In the genomic region with DNA sequence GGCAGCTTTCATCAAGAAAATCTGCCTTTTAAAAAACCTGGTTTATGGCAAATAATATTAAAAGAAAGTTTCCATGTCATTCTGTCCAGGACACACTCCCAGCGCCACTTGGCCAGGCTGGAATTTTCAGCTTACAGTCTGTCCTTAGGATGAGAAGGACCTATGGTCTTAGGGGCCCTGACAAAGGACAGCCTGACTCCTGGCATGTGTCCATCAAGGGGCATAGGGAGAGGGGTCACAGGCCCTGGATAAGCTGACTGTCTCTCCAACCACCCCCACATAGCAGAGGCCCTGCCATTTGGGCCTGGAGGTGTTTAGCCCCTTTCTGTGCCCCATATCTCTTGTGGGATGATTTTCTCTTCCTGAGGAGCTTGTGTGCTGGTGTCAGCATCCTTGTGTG, we compare ENCODE assay signal across 32 cellular contexts.
"Had no signal": no experiment of that assay in that cellular context is flagged by ENCODE, and none has a peak within 500 bp of the region (broad histone marks: within the 10 kb centered on the region; RNA-seq: fewer than 3 reads in every experiment).

No MANE protein-coding gene starts in this region.

- H3K27me3 Mint-ChIP-seq: activated CD8-positive, alpha-beta T cell treated with anti-CD3 and anti-CD28 coated beads for 36 hours; activated naive CD4-positive, alpha-beta T cell treated with anti-CD3 and anti-CD28 coated beads, Interleukin-2, amount 10 ng/mL, durations not matched to agents 7 days and 5 days had no signal

- H3K9me3 Mint-ChIP-seq: activated B cell treated with CpG ODN at 0.5 μM for 24 hours; activated CD8-positive, alpha-beta T cell treated with anti-CD3 and anti-CD28 coated beads for 36 hours; central memory CD8-positive, alpha-beta T cell; T-cell had no signal

- H3K4me1 Mint-ChIP-seq: central memory CD8-positive, alpha-beta T cell had no signal

- H3K4me3 ChIP-seq: Peyer's patch had no signal

- H3K4me3 Mint-ChIP-seq: activated B cell treated with CpG ODN at 0.5 μM for 24 hours; activated CD8-positive, alpha-beta T cell treated with anti-CD3 and anti-CD28 coated beads for 36 hours; activated naive CD4-positive, alpha-beta T cell treated with anti-CD3 and anti-CD28 coated beads, Interleukin-2, amount 10 ng/mL, durations not matched to agents 7 days and 5 days; central memory CD8-positive, alpha-beta T cell; T-cell had no signal

- ATAC-seq: activated CD8-positive, alpha-beta T cell treated with anti-CD3 and anti-CD28 coated beads for 36 hours; PC-3; SK-N-SH treated with all-trans-retinoic acid at 6 μM for 48 hours; T-cell had no signal

- H3K9me3 ChIP-seq: Peyer's patch had no signal

- H3K36me3 ChIP-seq: brain microvascular endothelial cell, Peyer's patch had no signal

- H3K27ac ChIP-seq: brain microvascular endothelial cell, Peyer's patch, VCaP had no signal

- H3K27me3 ChIP-seq: brain microvascular endothelial cell, Peyer's patch had no signal

- H3K27ac Mint-ChIP-seq: activated B cell treated with CpG ODN at 0.5 μM for 24 hours; activated CD8-positive, alpha-beta T cell treated with anti-CD3 and anti-CD28 coated beads for 36 hours; activated naive CD4-positive, alpha-beta T cell treated with anti-CD3 and anti-CD28 coated beads, Interleukin-2, amount 10 ng/mL, durations not matched to agents 7 days and 5 days had no signal

- DNase-seq: activated B cell treated with CpG ODN at 0.5 μM for 24 hours; activated CD4-positive, alpha-beta T cell treated with anti-CD3 and anti-CD28 coated beads for 4 hours; activated CD4-positive, CD25-positive, alpha-beta regulatory T cell treated with anti-CD3 and anti-CD28 coated beads, Interleukin-2, amount 50 U/mL, for 72 hours; activated CD8-positive, alpha-beta T cell treated with anti-CD3 and anti-CD28 coated beads for 36 hours; activated gamma-delta T cell treated with Interleukin-2 at 50 U/mL for 16 hours; activated naive CD4-positive, alpha-beta T cell treated with anti-CD3 and anti-CD28 coated beads, Interleukin-2, amount 10 ng/mL, durations not matched to agents 7 days and 5 days; activated T-cell treated with anti-CD3 and anti-CD28 coated beads, Interleukin-2, amount 50 U/mL, for 1 hour; amniotic stem cell; aorta; brain microvascular endothelial cell; KG1; NCI-H1092 treated with DMSO at 0.1 percent for 48 hours; NCI-H1417; NCI-H146; NCI-H187; NCI-H2029 treated with DMSO at 0.1 percent for 48 hours; NCI-H2107; NCI-H2171; NCI-H510A; NCI-H526; NCI-H748 treated with DMSO at 0.1 percent for 48 hours; NK-92 treated with Interleukin-12 subunit alpha and Interleukin-12 subunit beta, amount 100 ng/mL, for 24 hours; PC-3; Peyer's patch; RPMI8226; SIG-M5; T-cell; T-helper 2 cell; T-helper 9 cell had no signal

- H3K4me1 ChIP-seq: Peyer's patch had no signal
